15 cellular contexts compared by ENCODE assay signal in the genomic region with DNA sequence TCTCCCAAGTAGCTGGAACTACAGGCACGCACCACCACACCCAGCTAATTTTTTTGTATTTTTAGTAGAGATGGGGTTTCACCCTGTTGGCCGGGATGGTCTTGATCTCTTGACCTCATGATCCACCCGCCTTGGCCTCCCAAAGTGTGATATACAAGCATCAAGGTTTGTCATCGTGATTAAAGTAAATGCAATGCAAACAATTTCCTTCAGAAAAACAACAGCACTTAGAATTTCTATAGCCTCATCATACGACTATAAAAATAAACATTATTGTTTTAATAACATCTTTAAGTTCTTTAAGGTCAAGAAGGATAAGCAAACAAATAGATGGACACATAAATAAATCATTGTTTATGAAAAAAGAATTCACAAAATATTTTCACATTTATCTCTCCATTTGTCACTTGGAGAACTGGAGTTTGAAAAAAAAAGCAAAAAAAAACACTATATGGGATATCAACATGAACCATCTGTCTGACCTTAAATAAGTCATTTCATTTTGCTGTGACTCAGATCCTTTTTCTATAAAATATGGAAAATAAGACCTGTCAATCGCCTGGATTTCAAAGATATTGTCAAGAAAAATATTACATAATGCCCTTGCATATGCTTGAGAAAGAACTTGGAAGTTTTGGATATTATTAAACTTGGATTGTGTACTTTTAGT.
A peak's percentile ranks its signal among the peaks of the same experiment; 100 is the strongest.
DNase-seq lines count a peak whose midpoint lies in the region; ATAC-seq lines count a peak whose summit lies in the region.
"Had no signal": no experiment of that assay in that cellular context is flagged by ENCODE, and none has a peak within 500 bp of the region (broad histone marks: within the 10 kb centered on the region; RNA-seq: fewer than 3 reads in every experiment).

No MANE protein-coding gene starts in this region.

- no peaks in the 10 kb centered on the region for H3K27me3 ChIP-seq in MG63

- CTCF ChIA-PET in activated CD8-positive, alpha-beta memory T cell treated with anti-CD3 and anti-CD28 coated beads, Interleukin-2, amount 10 ng/mL, durations not matched to agents 7 days and 5 days (lab: Charles Lee): no interaction called here
- CTCF ChIA-PET in activated CD4-positive, alpha-beta T cell treated with anti-CD3 and anti-CD28 coated beads for 36 hours (lab: Charles Lee): no interaction called here

- H3K4me1 Mint-ChIP-seq in activated CD8-positive, alpha-beta memory T cell treated with anti-CD3 and anti-CD28 coated beads, Interleukin-2, amount 10 ng/mL, durations not matched to agents 7 days and 5 days: no peaks in the 10 kb centered on the region
- no peaks in the 10 kb centered on the region for H3K4me1 Mint-ChIP-seq in activated CD4-positive, alpha-beta T cell treated with anti-CD3 and anti-CD28 coated beads for 36 hours

- no peaks in the 10 kb centered on the region for H3K36me3 ChIP-seq in MG63

- DNase-seq in EL (peak; percentile 31), MG63 (peak; percentile 19), dermis blood vessel endothelial cell (peak; percentile 86), lung microvascular endothelial cell (ENCODE audit: low read depth in 2 of 2) (peak; percentile 86 to 87), NCI-H748 treated with DMSO at 0.1 percent for 48 hours (lab: John Stamatoyannopoulos, UW) (no peak)
- no peak for DNase-seq in activated CD8-positive, alpha-beta memory T cell treated with anti-CD3 and anti-CD28 coated beads, Interleukin-2, amount 10 ng/mL, durations not matched to agents 7 days and 5 days
- DNase-seq in activated CD4-positive, alpha-beta T cell treated with anti-CD3 and anti-CD28 coated beads for 36 hours: no peak
- DNase-seq: AML-193, DMS 273 treated with DMSO at 0.1 percent for 48 hours, HFFc6, IMR-90, Kasumi-1, NCI-H1930, NCI-H446 had no signal

- no peak overlapping the region for H3K27ac Mint-ChIP-seq in activated CD8-positive, alpha-beta memory T cell treated with anti-CD3 and anti-CD28 coated beads, Interleukin-2, amount 10 ng/mL, durations not matched to agents 7 days and 5 days
- H3K27ac Mint-ChIP-seq in activated CD4-positive, alpha-beta T cell treated with anti-CD3 and anti-CD28 coated beads for 36 hours: no peak overlapping the region
- H3K27ac Mint-ChIP-seq: CD14-positive monocyte, HFFc6 had no signal

- intact Hi-C loops in activated CD4-positive, alpha-beta T cell treated with anti-CD3 and anti-CD28 coated beads for 36 hours (cut with DNase I, micrococcal nuclease): no loop called here

- peaks cover 4% of the 10 kb centered on the region for H3K9me3 Mint-ChIP-seq in activated CD8-positive, alpha-beta memory T cell treated with anti-CD3 and anti-CD28 coated beads, Interleukin-2, amount 10 ng/mL, durations not matched to agents 7 days and 5 days (ENCODE audit: low read depth)
- H3K9me3 Mint-ChIP-seq in activated CD4-positive, alpha-beta T cell treated with anti-CD3 and anti-CD28 coated beads for 36 hours (ENCODE audit: low read depth): peaks cover 2% of the 10 kb centered on the region

- no peak overlapping the region for H3K4me3 ChIP-seq in MG63

- no peak overlapping the region for H3K4me3 Mint-ChIP-seq in activated CD8-positive, alpha-beta memory T cell treated with anti-CD3 and anti-CD28 coated beads, Interleukin-2, amount 10 ng/mL, durations not matched to agents 7 days and 5 days
- no peak overlapping the region for H3K4me3 Mint-ChIP-seq in activated CD4-positive, alpha-beta T cell treated with anti-CD3 and anti-CD28 coated beads for 36 hours
- H3K4me3 Mint-ChIP-seq: CD14-positive monocyte, HFFc6 had no signal

- H3K36me3 Mint-ChIP-seq in activated CD8-positive, alpha-beta memory T cell treated with anti-CD3 and anti-CD28 coated beads, Interleukin-2, amount 10 ng/mL, durations not matched to agents 7 days and 5 days: peaks cover 2% of the 10 kb centered on the region
- peaks cover 2% of the 10 kb centered on the region for H3K36me3 Mint-ChIP-seq in activated CD4-positive, alpha-beta T cell treated with anti-CD3 and anti-CD28 coated beads for 36 hours (ENCODE audit: low read depth)
- H3K36me3 Mint-ChIP-seq: CD14-positive monocyte had no signal

- ATAC-seq in activated CD8-positive, alpha-beta memory T cell treated with anti-CD3 and anti-CD28 coated beads, Interleukin-2, amount 10 ng/mL, durations not matched to agents 7 days and 5 days: no peak
- ATAC-seq in activated CD4-positive, alpha-beta T cell treated with anti-CD3 and anti-CD28 coated beads for 36 hours: no peak

- peaks cover 7% of the 10 kb centered on the region; the same call in 1 of the 2 replicates for H3K9me3 ChIP-seq in MG63

- no peaks in the 10 kb centered on the region for H3K27me3 Mint-ChIP-seq in activated CD8-positive, alpha-beta memory T cell treated with anti-CD3 and anti-CD28 coated beads, Interleukin-2, amount 10 ng/mL, durations not matched to agents 7 days and 5 days
- no peaks in the 10 kb centered on the region for H3K27me3 Mint-ChIP-seq in activated CD4-positive, alpha-beta T cell treated with anti-CD3 and anti-CD28 coated beads for 36 hours

- POLR2A ChIA-PET in activated CD4-positive, alpha-beta T cell treated with anti-CD3 and anti-CD28 coated beads for 36 hours (lab: Charles Lee): no interaction called here

Comparison
In these comparisons a context has a peak if more than half of its experiments do, and no peak if none do; other contexts are left out.
1. DNase-seq: peak in EL (single experiment), MG63 (single experiment), dermis blood vessel endothelial cell (single experiment) and lung microvascular endothelial cell (2 of 2); none in activated CD8-positive, alpha-beta memory T cell treated with anti-CD3 and anti-CD28 coated beads, Interleukin-2, amount 10 ng/mL, durations not matched to agents 7 days and 5 days (single experiment), activated CD4-positive, alpha-beta T cell treated with anti-CD3 and anti-CD28 coated beads for 36 hours (single experiment) and NCI-H748 treated with DMSO at 0.1 percent for 48 hours (single experiment).